In genomic region chrX:45781901-45782553, GRCh38 we compare ENCODE assay signal across 8 cellular contexts.
A peak's percentile ranks its signal among the peaks of the same experiment; 100 is the strongest.
DNase-seq lines count a peak whose midpoint lies in the region; ATAC-seq and TF ChIP-seq lines count a peak whose summit lies in the region.

No MANE protein-coding gene starts in this region.

- H3K27me3 ChIP-seq in CD4-positive, alpha-beta T cell (ENCODE audit: control insufficient read depth, insufficient read depth, low read length), result no peaks in the 10 kb centered on the region
- H3K27me3 ChIP-seq in SJCRH30, result no peaks in the 10 kb centered on the region

- H3K27me3 Mint-ChIP-seq in CD4-positive, alpha-beta T cell, result no peaks in the 10 kb centered on the region

- POLR2A ChIA-PET in CD4-positive, alpha-beta T cell (lab: Charles Lee), result no interaction called here

- no peak overlapping the region for H3K4me3 ChIP-seq in SJCRH30

- no peak for DNase-seq in CD4-positive, alpha-beta T cell
- DNase-seq in Kasumi-1 (lab: John Stamatoyannopoulos, UW) (peak; percentile 32 to 61), amniotic stem cell (lab: John Stamatoyannopoulos, UW) (peak; percentile 40), medulla oblongata (ENCODE audit: extremely low spot score) (peak; percentile 15), NCI-H1092 treated with DMSO at 0.1 percent for 48 hours (lab: John Stamatoyannopoulos, UW) (no peak), SKM-1 treated with dmso at 0.1 percent for 144 hours (lab: John Stamatoyannopoulos, UW; ENCODE audit: unreplicated experiment) (no peak), SJCRH30 (no peak)
- DNase-seq in stimulated activated CD4-positive, alpha-beta T cell treated with anti-CD3 and anti-CD28 coated beads, Interleukin-4, amount 100 ng/mL, for 24 hours, result no peak

- intact Hi-C loops in CD4-positive, alpha-beta T cell (cut with DNase I, micrococcal nuclease), result no loop called here

- H3K27ac ChIP-seq in CD4-positive, alpha-beta T cell (ENCODE audit: low read depth, low read length), result no peak overlapping the region
- H3K27ac ChIP-seq in SJCRH30, result no peak overlapping the region

- CTCF ChIA-PET in CD4-positive, alpha-beta T cell (lab: Charles Lee), result no interaction called here

- H3K4me3 Mint-ChIP-seq in CD4-positive, alpha-beta T cell, result no peak overlapping the region

- H3K27ac Mint-ChIP-seq in CD4-positive, alpha-beta T cell, result no peak overlapping the region

- ATAC-seq in CD4-positive, alpha-beta T cell (ENCODE audit: poor library complexity), result peak; percentile 39

- H3K36me3 ChIP-seq in SJCRH30, result no peaks in the 10 kb centered on the region

- H3K36me3 Mint-ChIP-seq in CD4-positive, alpha-beta T cell (ENCODE audit: low read depth), result no peaks in the 10 kb centered on the region

- no peaks in the 10 kb centered on the region for H3K4me1 ChIP-seq in SJCRH30

- TF ChIP-seq CTCF in CD4-positive, alpha-beta T cell (IDR thresholded peaks at IDR 0.05), result no peak

- no peaks in the 10 kb centered on the region for H3K9me3 Mint-ChIP-seq in CD4-positive, alpha-beta T cell

- no peaks in the 10 kb centered on the region for H3K9me3 ChIP-seq in CD4-positive, alpha-beta T cell (ENCODE audit: control insufficient read depth, low read length)
- no peaks in the 10 kb centered on the region for H3K9me3 ChIP-seq in SJCRH30 (replicated peaks)

- peaks cover 26% of the 10 kb centered on the region for H3K4me1 Mint-ChIP-seq in CD4-positive, alpha-beta T cell (ENCODE audit: low read depth)

Comparison
In these comparisons a context has a peak if more than half of its experiments do, and no peak if none do; other contexts are left out.
1. DNase-seq: peak in Kasumi-1 (2 of 2), amniotic stem cell (single experiment) and medulla oblongata (single experiment); none in CD4-positive, alpha-beta T cell (0 of 10), stimulated activated CD4-positive, alpha-beta T cell treated with anti-CD3 and anti-CD28 coated beads, Interleukin-4, amount 100 ng/mL, for 24 hours (single experiment), NCI-H1092 treated with DMSO at 0.1 percent for 48 hours (single experiment), SKM-1 treated with dmso at 0.1 percent for 144 hours (single experiment) and SJCRH30 (0 of 2).